14 cellular contexts compared by ENCODE assay signal in genomic region chr11:78940500-78941225, GRCh38.
DNase-seq lines count a peak whose midpoint lies in the region; ATAC-seq lines count a peak whose summit lies in the region.
"Had no signal": no experiment of that assay in that cellular context is flagged by ENCODE, and none has a peak within 500 bp of the region (broad histone marks: within the 10 kb centered on the region; RNA-seq: fewer than 3 reads in every experiment).

No MANE protein-coding gene starts in this region.

- DNase-seq in DMS153 (lab: John Stamatoyannopoulos, UW) (peak; percentile 89), NCI-H1436 (lab: John Stamatoyannopoulos, UW) (peak; percentile 91), NCI-H748 (lab: John Stamatoyannopoulos, UW; ENCODE audit: unreplicated experiment) (peak; percentile 95), iPS-NIHi7 (ENCODE audit: extremely low spot score) (peak; percentile 62), MV-4-11 (lab: John Stamatoyannopoulos, UW) (no peak), anterior cingulate cortex (lab: John Stamatoyannopoulos, UW) (no peak)
- DNase-seq: activated T-cell treated with anti-CD3 and anti-CD28 coated beads, Interleukin-2, amount 50 U/mL, for 4 hours; aorta; gastrocnemius medialis; NCI-H2081 treated with DMSO at 0.1 percent for 48 hours had no signal

- ATAC-seq in HG03565 (IDR thresholded peaks at IDR 0.05; ENCODE audit: unreplicated experiment), result no peak
- no peak for ATAC-seq in HG02981 (IDR thresholded peaks at IDR 0.05; ENCODE audit: unreplicated experiment)
- ATAC-seq: activated CD4-positive, CD25-positive, alpha-beta regulatory T cell treated with anti-CD3 and anti-CD28 coated beads, Interleukin-2, amount 50 U/mL, for 24 hours; activated T-cell treated with anti-CD3 and anti-CD28 coated beads, Interleukin-2, amount 50 U/mL, for 4 hours; gastrocnemius medialis; left lung had no signal

Comparison
In these comparisons a context has a peak if more than half of its experiments do, and no peak if none do; other contexts are left out.
1. DNase-seq: peak in DMS153 (single experiment), NCI-H1436 (single experiment), NCI-H748 (single experiment) and iPS-NIHi7 (single experiment); none in MV-4-11 (single experiment) and anterior cingulate cortex (0 of 58).